In the genomic region with DNA sequence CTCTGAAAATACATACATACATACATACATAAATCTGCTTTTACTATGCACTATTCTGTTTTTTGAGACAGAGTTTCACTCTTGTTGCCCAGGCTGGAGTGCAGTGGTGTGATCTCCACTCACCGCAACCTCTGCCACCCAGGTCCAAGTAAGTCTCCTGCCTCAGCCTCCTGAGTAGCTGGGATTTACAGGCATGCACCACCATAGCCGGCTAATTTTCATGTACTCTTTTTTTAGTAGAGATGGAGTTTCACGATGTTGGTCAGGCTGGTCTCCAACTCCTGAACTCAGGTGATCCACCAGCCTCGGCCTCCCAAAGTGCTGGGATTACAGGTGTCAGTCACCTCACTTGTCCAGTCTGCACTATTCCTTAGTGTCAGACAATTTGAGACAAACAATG, we compare ENCODE assay signal across 4 cellular contexts. TPM values are rescaled to one million over a fixed set of nuclear protein-coding genes. Genes with fewer than 3 reads are reported as not detected.
"Had no signal": no experiment of that assay in that cellular context is flagged by ENCODE, and none has a peak within 500 bp of the region (broad histone marks: within the 10 kb centered on the region; RNA-seq: fewer than 3 reads in every experiment).

No MANE protein-coding gene starts in this region.

RNA-seq across cellular contexts. Expression of a gene that starts 20.5 kb away (rescaled TPM):
- total RNA-seq: M059J, Peyer's patch, Right ventricle myocardium superior, SJSA1 had no signal
